ENCODE assay signal across 10 cellular contexts in the genomic region with DNA sequence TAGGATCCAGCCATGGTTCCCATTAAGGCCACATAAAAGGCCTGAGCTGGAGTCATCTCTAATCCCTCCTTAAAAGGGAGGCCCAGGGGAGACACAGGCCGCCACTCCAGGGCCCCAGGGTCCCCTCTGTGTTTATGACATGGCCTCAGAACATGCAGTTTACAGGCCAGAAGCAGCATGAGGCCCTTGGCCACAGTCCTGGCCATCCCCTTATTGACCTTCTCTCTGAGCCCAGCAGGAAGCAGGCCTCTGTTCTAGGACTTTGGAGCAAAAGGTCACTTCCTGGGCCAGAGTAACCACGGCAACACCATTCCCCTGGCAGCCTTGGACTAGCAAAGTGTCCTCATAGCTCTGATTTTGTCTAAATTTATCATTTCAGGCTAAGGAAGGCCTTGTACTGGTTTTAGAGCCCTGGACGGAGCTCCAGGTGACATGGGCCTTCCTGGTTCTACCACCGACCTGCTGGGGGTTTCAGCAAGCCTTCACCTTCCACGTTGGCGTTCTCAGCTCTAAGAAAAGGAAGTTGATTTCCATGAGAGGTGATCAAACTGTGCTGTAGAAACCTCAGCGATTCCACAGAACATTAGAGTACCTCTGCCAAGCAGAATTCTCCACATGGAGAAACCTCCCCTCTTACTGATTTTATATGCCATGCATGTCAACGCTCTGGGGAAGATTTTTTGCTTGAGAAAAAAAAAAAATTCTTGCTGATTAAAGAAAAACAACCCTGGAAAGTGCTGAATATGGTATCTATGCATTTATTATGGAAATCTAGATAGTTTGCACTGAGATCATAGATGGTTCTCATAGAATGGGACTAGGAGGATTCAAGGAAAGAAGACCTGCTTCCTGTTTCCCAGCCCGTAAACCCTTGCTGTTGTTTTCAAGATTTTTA. TPM values are rescaled to one million over a fixed set of nuclear protein-coding genes. Genes with fewer than 3 reads are reported as not detected.
DNase-seq lines count a peak whose midpoint lies in the region; ATAC-seq and TF ChIP-seq lines count a peak whose summit lies in the region.
"Had no signal": no experiment of that assay in that cellular context is flagged by ENCODE, and none has a peak within 500 bp of the region (broad histone marks: within the 10 kb centered on the region; RNA-seq: fewer than 3 reads in every experiment).

No MANE protein-coding gene starts in this region.

- intact Hi-C loops in A673 (cut with micrococcal nuclease; ENCODE audit: unreplicated experiment): no loop called here
- intact Hi-C loops in naive thymus-derived CD4-positive, alpha-beta T cell (cut with micrococcal nuclease): no loop called here

- no peak for TF ChIP-seq CTCF in A673 (conservative IDR thresholded peaks at IDR 0.05; ENCODE audit: low read depth, low read length)
- no peak for TF ChIP-seq CTCF in RWPE2 (IDR thresholded peaks at IDR 0.05; ENCODE audit: poor library complexity, severe bottlenecking)
- TF ChIP-seq CTCF in fibroblast of villous mesenchyme (IDR thresholded peaks at IDR 0.05; ENCODE audit: insufficient read depth, low read depth, low read length): no peak
- no peak for TF ChIP-seq CTCF in osteoblast (IDR thresholded peaks at IDR 0.05; ENCODE audit: extremely low read depth, low read depth, low read length)

- no peaks in the 10 kb centered on the region for H3K27me3 Mint-ChIP-seq in naive thymus-derived CD4-positive, alpha-beta T cell

- peak overlapping the region; percentile 26 for H2AFZ ChIP-seq in osteoblast (ENCODE audit: low read length)

- no peaks in the 10 kb centered on the region for H3K79me2 ChIP-seq in osteoblast (ENCODE audit: insufficient read depth, low read length)

- H3K36me3 ChIP-seq in A673 (ENCODE audit: insufficient read depth, low read length, poor library complexity, severe bottlenecking): no peaks in the 10 kb centered on the region
- H3K36me3 ChIP-seq in RWPE2 (ENCODE audit: low read depth): no peaks in the 10 kb centered on the region
- no peaks in the 10 kb centered on the region for H3K36me3 ChIP-seq in osteoblast (ENCODE audit: insufficient read depth, low read length)
- no peaks in the 10 kb centered on the region for H3K36me3 ChIP-seq in naive thymus-derived CD4-positive, alpha-beta T cell (ENCODE audit: control insufficient read depth in 2 of 3, insufficient read depth in 3 of 3, low read length in 3 of 3)
- H3K36me3 ChIP-seq: neutrophil had no signal

- H3K27me3 ChIP-seq in A673 (replicated peaks; ENCODE audit: insufficient read depth, low read depth, low read length, poor library complexity) (no peaks in the 10 kb centered on the region), RWPE2 (ENCODE audit: insufficient read depth, poor library complexity, severe bottlenecking) (no peaks in the 10 kb centered on the region), osteoblast (ENCODE audit: insufficient read depth, low read length) (no peaks in the 10 kb centered on the region)
- H3K27me3 ChIP-seq in naive thymus-derived CD4-positive, alpha-beta T cell (ENCODE audit: control insufficient read depth in 2 of 2, insufficient read depth in 2 of 2, low read length in 2 of 2): no peaks in the 10 kb centered on the region
- H3K27me3 ChIP-seq: neutrophil had no signal

- H3K36me3 Mint-ChIP-seq in naive thymus-derived CD4-positive, alpha-beta T cell: peaks cover 0 to 5% (median 0%) of the 10 kb centered on the region in 5 donors

- ATAC-seq in RWPE2 (ENCODE audit: low read depth) (no peak), GM18858 (IDR thresholded peaks at IDR 0.05; ENCODE audit: unreplicated experiment) (no peak), HG03457 (IDR thresholded peaks at IDR 0.05; ENCODE audit: unreplicated experiment) (no peak), GM21717 (IDR thresholded peaks at IDR 0.05; ENCODE audit: unreplicated experiment) (no peak)
- no peak for ATAC-seq in naive thymus-derived CD4-positive, alpha-beta T cell

- H3K27ac ChIP-seq in A673 (ENCODE audit: low read depth, low read length, poor library complexity, severe bottlenecking): peak overlapping the region; percentile 5
- H3K27ac ChIP-seq in RWPE2 (ENCODE audit: poor library complexity, severe bottlenecking): peak overlapping the region; percentile 88
- H3K27ac ChIP-seq in osteoblast (ENCODE audit: low read depth, low read length): peak overlapping the region; percentile 17
- H3K27ac ChIP-seq in naive thymus-derived CD4-positive, alpha-beta T cell (ENCODE audit: low read depth, low read length): no peak overlapping the region
- H3K27ac ChIP-seq: neutrophil had no signal

- no peaks in the 10 kb centered on the region for H3K9me3 Mint-ChIP-seq in naive thymus-derived CD4-positive, alpha-beta T cell

- H3K9me3 ChIP-seq in A673 (ENCODE audit: low read depth, low read length, poor library complexity, severe bottlenecking) (no peaks in the 10 kb centered on the region), RWPE2 (ENCODE audit: severe bottlenecking) (no peaks in the 10 kb centered on the region), osteoblast (ENCODE audit: low read depth, low read length) (no peaks in the 10 kb centered on the region)
- H3K9me3 ChIP-seq in naive thymus-derived CD4-positive, alpha-beta T cell (ENCODE audit: control insufficient read depth in 2 of 3, low read length in 3 of 3): no peaks in the 10 kb centered on the region
- H3K9me3 ChIP-seq: neutrophil had no signal

- H3K4me2 ChIP-seq in osteoblast (ENCODE audit: insufficient read depth, low read length): no peak overlapping the region

- CTCF ChIA-PET in A673 (lab: Charles Lee): interaction anchor here (0.7 kb wide), 1 partner anchor 116 kb away, joined by 5 read pairs; no protein-coding TSS in a partner anchor
- CTCF ChIA-PET in naive thymus-derived CD4-positive, alpha-beta T cell (lab: Charles Lee): no interaction called here

- no peak overlapping the region for H3K4me3 Mint-ChIP-seq in naive thymus-derived CD4-positive, alpha-beta T cell

- no peak overlapping the region for H3K4me3 ChIP-seq in A673 (ENCODE audit: low read depth, low read length, poor library complexity, severe bottlenecking)
- no peak overlapping the region for H3K4me3 ChIP-seq in RWPE2 (ENCODE audit: severe bottlenecking)
- H3K4me3 ChIP-seq in fibroblast of villous mesenchyme (ENCODE audit: low read depth, low read length): no peak overlapping the region
- no peak overlapping the region for H3K4me3 ChIP-seq in osteoblast (ENCODE audit: insufficient read depth, low read length)
- no peak overlapping the region for H3K4me3 ChIP-seq in naive thymus-derived CD4-positive, alpha-beta T cell (ENCODE audit: low read length)

- no peaks in the 10 kb centered on the region for H4K20me1 ChIP-seq in osteoblast (ENCODE audit: insufficient read depth, low read length)

- DNase-seq in A673 (ENCODE audit: low spot score) (no peak), RWPE2 (ENCODE audit: low spot score) (no peak), fibroblast of villous mesenchyme (ENCODE audit: low read depth) (peak; percentile 92), osteoblast (ENCODE audit: insufficient read length, low spot score, missing footprints) (no peak)
- DNase-seq in naive thymus-derived CD4-positive, alpha-beta T cell: no peak
- DNase-seq: KBM-7 had no signal

- H3K4me1 ChIP-seq in A673 (ENCODE audit: insufficient read depth, low read length, poor library complexity, severe bottlenecking) (peaks cover 3% of the 10 kb centered on the region), RWPE2 (ENCODE audit: insufficient read depth, poor library complexity, severe bottlenecking) (peaks cover 39% of the 10 kb centered on the region), osteoblast (ENCODE audit: insufficient read depth, low read length) (peaks cover 39% of the 10 kb centered on the region)
- H3K4me1 ChIP-seq in naive thymus-derived CD4-positive, alpha-beta T cell (ENCODE audit: control insufficient read depth in 2 of 2, insufficient read depth in 2 of 2, low read length in 2 of 2): no peaks in the 10 kb centered on the region

- peak overlapping the region in 1 of 9 donors; percentile 52 for H3K27ac Mint-ChIP-seq in naive thymus-derived CD4-positive, alpha-beta T cell

- no TSS peak for BruUV-seq in A673 (replicated peaks; lab: Mats Ljungman, UMichigan)

- POLR2A ChIA-PET in A673 (lab: Charles Lee; ENCODE audit: low non-redundant PET): no interaction called here
- POLR2A ChIA-PET in naive thymus-derived CD4-positive, alpha-beta T cell (lab: Charles Lee): no interaction called here

- peaks cover 0 to 11% (median 4%) of the 10 kb centered on the region in 7 donors for H3K4me1 Mint-ChIP-seq in naive thymus-derived CD4-positive, alpha-beta T cell

RNA-seq across cellular contexts. Expression of gene HS1BP3, which starts 53.7 kb away (rescaled TPM):
- 12.6 and 13.2 TPM in 2 replicates for total RNA-seq in A673 (2021)
- total RNA-seq in fibroblast of villous mesenchyme: 25.9 and 30.3 TPM in 2 replicates
- total RNA-seq in osteoblast: 47.4 and 47.8 TPM in 2 replicates
- total RNA-seq in naive thymus-derived CD4-positive, alpha-beta T cell: 10 to 100 TPM; 12.0 to 19.0 (median 18.3) TPM
- 10 to 100 TPM; 13.8 to 17.3 TPM for polyA plus RNA-seq in naive thymus-derived CD4-positive, alpha-beta T cell
